33 cellular contexts compared by ENCODE assay signal in genomic region chr2:33949371-33949770, GRCh38.
"Had no signal": no experiment of that assay in that cellular context is flagged by ENCODE, and none has a peak within 500 bp of the region (broad histone marks: within the 10 kb centered on the region; RNA-seq: fewer than 3 reads in every experiment).

No MANE protein-coding gene starts in this region.

- H3K27ac ChIP-seq: adrenal gland, ascending aorta, body of pancreas, brain microvascular endothelial cell, breast epithelium, cardiac muscle cell had no signal

- H3K36me3 ChIP-seq: adrenal gland, ascending aorta, brain microvascular endothelial cell, breast epithelium, cardiac muscle cell had no signal

- H3K4me3 ChIP-seq: adrenal gland, ascending aorta, body of pancreas, breast epithelium, cardiac muscle cell had no signal

- H3K27me3 ChIP-seq: adrenal gland, ascending aorta, body of pancreas, brain microvascular endothelial cell, breast epithelium, cardiac muscle cell had no signal

- DNase-seq: activated effector memory CD4-positive, alpha-beta T cell treated with anti-CD3 and anti-CD28 coated beads, Interleukin-2, amount 50 U/mL, for 16 hours; activated effector memory CD4-positive, alpha-beta T cell treated with Interleukin-2 at 50 U/mL for 16 hours; activated gamma-delta T cell; activated gamma-delta T cell treated with Interleukin-2 at 50 U/mL for 16 hours; activated naive CD4-positive, alpha-beta T cell; activated naive CD4-positive, alpha-beta T cell treated with anti-CD3 and anti-CD28 coated beads for 36 hours; activated naive CD4-positive, alpha-beta T cell treated with anti-CD3 and anti-CD28 coated beads, Interleukin-2, amount 10 ng/mL, durations not matched to agents 7 days and 5 days; activated naive CD4-positive, alpha-beta T cell treated with anti-CD3 and anti-CD28 coated beads, Interleukin-2, amount 50 U/mL, for 16 hours; activated naive CD4-positive, alpha-beta T cell treated with Interleukin-2 at 50 U/mL for 16 hours; activated naive CD8-positive, alpha-beta T cell treated with anti-CD3 and anti-CD28 coated beads for 36 hours; activated naive CD8-positive, alpha-beta T cell treated with anti-CD3 and anti-CD28 coated beads, Interleukin-2, amount 10 ng/mL, durations not matched to agents 7 days and 5 days; activated naive CD8-positive, alpha-beta T cell treated with anti-CD3 and anti-CD28 coated beads, Interleukin-2, amount 50 U/mL, for 24 hours; activated T-cell treated with anti-CD3 and anti-CD28 coated beads, Interleukin-2, amount 50 U/mL, for 24 hours; activated T-cell treated with anti-CD3 and anti-CD28 coated beads, Interleukin-2, amount 50 U/mL, for 4 hours; activated T-cell treated with anti-CD3 and anti-CD28 coated beads, Interleukin-2, amount 50 U/mL, for 48 hours; activated T-cell treated with anti-CD3 and anti-CD28 coated beads, Interleukin-2, amount 50 U/mL, for 72 hours; adrenal gland; amniotic stem cell; amygdala; anterior cingulate cortex; aorta; body of pancreas; brain microvascular endothelial cell; caudate nucleus; central memory CD4-positive, alpha-beta T cell; cerebellar nuclear complex had no signal

- ATAC-seq: activated naive CD4-positive, alpha-beta T cell treated with anti-CD3 and anti-CD28 coated beads, Interleukin-2, amount 50 U/mL, for 72 hours; activated naive CD8-positive, alpha-beta T cell treated with anti-CD3 and anti-CD28 coated beads, Interleukin-2, amount 50 U/mL, for 24 hours; activated T-cell treated with anti-CD3 and anti-CD28 coated beads, Interleukin-2, amount 50 U/mL, for 4 hours; activated T-cell treated with anti-CD3 and anti-CD28 coated beads, Interleukin-2, amount 50 U/mL, for 72 hours; activated T-helper 17 cell treated with anti-CD3 and anti-CD28 coated beads, Interleukin-2, amount 50 U/mL, for 72 hours; body of pancreas had no signal

- FAIRE-seq: astrocyte, bronchial epithelial cell had no signal

- H3K9me3 ChIP-seq: adrenal gland, ascending aorta, body of pancreas, breast epithelium had no signal

- H3K4me1 ChIP-seq: adrenal gland, ascending aorta, body of pancreas, breast epithelium had no signal
